In the genomic region with DNA sequence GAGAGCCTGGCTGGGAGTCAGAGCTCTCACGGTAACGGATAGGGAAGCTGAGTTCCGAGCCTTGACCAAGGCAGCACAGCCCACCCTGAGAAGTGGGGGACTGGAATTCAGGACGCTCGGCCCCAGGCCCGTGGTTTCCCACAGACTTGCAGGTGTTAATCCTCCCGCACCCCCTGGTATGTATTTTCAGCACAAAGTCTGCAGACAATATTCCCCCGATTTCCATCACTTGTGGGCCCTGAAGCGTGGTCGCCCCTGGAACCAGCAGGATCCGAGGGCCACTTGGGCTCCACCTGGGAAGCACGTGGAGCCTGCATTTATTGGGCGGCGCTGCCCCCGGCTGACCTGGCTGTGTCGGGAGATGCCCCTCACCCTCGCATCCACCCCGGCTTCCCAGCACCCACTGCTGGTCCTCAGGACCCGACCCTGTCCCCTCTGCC, we compare ENCODE assay signal across 8 cellular contexts.
A peak's percentile ranks its signal among the peaks of the same experiment; 100 is the strongest.
DNase-seq lines count a peak whose midpoint lies in the region; ATAC-seq and TF ChIP-seq lines count a peak whose summit lies in the region.

No MANE protein-coding gene starts in this region.

- H3K4me1 Mint-ChIP-seq in neural progenitor cell = peaks cover 11% of the 10 kb centered on the region

- H3K9me3 Mint-ChIP-seq in neural progenitor cell = no peaks in the 10 kb centered on the region

- H3K27me3 ChIP-seq in DND-41 (ENCODE audit: insufficient read depth, low read length, poor library complexity) = no peaks in the 10 kb centered on the region
- H3K27me3 ChIP-seq in ectodermal cell (ENCODE audit: control insufficient read depth, insufficient read depth, low read length, poor library complexity, severe bottlenecking) = no peaks in the 10 kb centered on the region
- H3K27me3 ChIP-seq in neural progenitor cell = no peaks in the 10 kb centered on the region

- ATAC-seq in DND-41 (ENCODE audit: insufficient read depth, low read depth) = no peak
- no peak for ATAC-seq in GM18505 (IDR thresholded peaks at IDR 0.05; ENCODE audit: unreplicated experiment)

- peak overlapping the region; percentile 90 for H3K4me2 ChIP-seq in DND-41 (ENCODE audit: insufficient read depth, low read length)
- peak overlapping the region; percentile 77 for H3K4me2 ChIP-seq in neural progenitor cell

- H3K27ac ChIP-seq in DND-41 (ENCODE audit: low read length) (peak overlapping the region; percentile 68), KOPT-K1 (ENCODE audit: low read depth, low read length, poor library complexity, severe bottlenecking) (peak overlapping the region; percentile 76), ectodermal cell (ENCODE audit: insufficient read depth, low read depth, low read length, poor library complexity, severe bottlenecking) (no peak overlapping the region), neural progenitor cell (no peak overlapping the region)

- WGBS in ectodermal cell, 2 experiments = 42 to 46% methylated on average over 19 of the region's 19 CpGs

- H3K79me2 ChIP-seq in DND-41 (ENCODE audit: insufficient read depth, low read length) (peaks cover 11% of the 10 kb centered on the region), neural progenitor cell (ENCODE audit: low read depth) (peaks cover 13% of the 10 kb centered on the region)

- H3K4me1 ChIP-seq in DND-41 (ENCODE audit: insufficient read depth, low read length) (peaks cover 22% of the 10 kb centered on the region), ectodermal cell (ENCODE audit: control insufficient read depth, insufficient read depth, low read length) (no peaks in the 10 kb centered on the region), neural progenitor cell (peaks cover 5% of the 10 kb centered on the region)

- TF ChIP-seq POLR2A in GM18505 (IDR thresholded peaks at IDR 0.05; ENCODE audit: borderline replicate concordance, extremely low read depth, insufficient read depth, insufficient read length) = no peak

- DNase-seq in DND-41 = no peak
- DNase-seq in neural progenitor cell (ENCODE audit: low spot score) = no peak
- no peak for DNase-seq in NCI-H1694 treated with DMSO at 0.1 percent for 48 hours (lab: John Stamatoyannopoulos, UW)
- DNase-seq in amniotic stem cell (lab: John Stamatoyannopoulos, UW) = no peak
- no peak for DNase-seq in medulla oblongata (ENCODE audit: extremely low spot score)

- H2AFZ ChIP-seq in DND-41 (ENCODE audit: low read depth, low read length) (peak overlapping the region; percentile 97), neural progenitor cell (replicated peaks) (peak overlapping the region; percentile 98)

- peak overlapping the region; percentile 44 to 64; a peak in 3 of 4 replicates for H3K4me3 ChIP-seq in DND-41 (ENCODE audit: low read depth in 1 of 2, low read length in 2 of 2)
- H3K4me3 ChIP-seq in ectodermal cell (ENCODE audit: insufficient read depth, low read depth, low read length) = peak overlapping the region; percentile 78
- peak overlapping the region; percentile 71 for H3K4me3 ChIP-seq in neural progenitor cell

- peak overlapping the region; percentile 83 for H3K9ac ChIP-seq in DND-41 (ENCODE audit: low read depth, low read length)
- no peak overlapping the region for H3K9ac ChIP-seq in neural progenitor cell

- no peaks in the 10 kb centered on the region for H4K20me1 ChIP-seq in DND-41 (ENCODE audit: insufficient read depth, low read length)
- H4K20me1 ChIP-seq in neural progenitor cell (ENCODE audit: low read depth) = no peaks in the 10 kb centered on the region

- H3K36me3 ChIP-seq in DND-41 (ENCODE audit: insufficient read depth, low read length) (no peaks in the 10 kb centered on the region), KOPT-K1 (ENCODE audit: insufficient read depth, low read length) (no peaks in the 10 kb centered on the region), ectodermal cell (ENCODE audit: control insufficient read depth, insufficient read depth, low read length) (no peaks in the 10 kb centered on the region), neural progenitor cell (no peaks in the 10 kb centered on the region)

- TF ChIP-seq CTCF in DND-41 (IDR thresholded peaks at IDR 0.05; ENCODE audit: borderline replicate concordance, extremely low read depth, low read length, poor library complexity, severe bottlenecking) (no peak), neural progenitor cell (IDR thresholded peaks at IDR 0.05) (no peak)

- peaks cover 8% of the 10 kb centered on the region for H3K36me3 Mint-ChIP-seq in neural progenitor cell

- peaks cover 8% of the 10 kb centered on the region for H3K27me3 Mint-ChIP-seq in neural progenitor cell (ENCODE audit: insufficient read depth, low read depth)

- H3K4me3 Mint-ChIP-seq in neural progenitor cell = peak overlapping the region; percentile 81

- H3K27ac Mint-ChIP-seq in neural progenitor cell = no peak overlapping the region

- H3F3A ChIP-seq in neural progenitor cell (ENCODE audit: low read depth) = peaks cover 25% of the 10 kb centered on the region

- no peaks in the 10 kb centered on the region for H3K9me3 ChIP-seq in DND-41 (ENCODE audit: insufficient read depth, low read length, severe bottlenecking)
- no peaks in the 10 kb centered on the region for H3K9me3 ChIP-seq in KOPT-K1 (ENCODE audit: insufficient read depth, low read length, poor library complexity, severe bottlenecking)
- no peaks in the 10 kb centered on the region for H3K9me3 ChIP-seq in ectodermal cell (ENCODE audit: control insufficient read depth, low read length)
- H3K9me3 ChIP-seq in neural progenitor cell (ENCODE audit: low read depth) = no peaks in the 10 kb centered on the region

Comparison
In these comparisons a context has a peak if more than half of its experiments do, and no peak if none do; other contexts are left out.
1. H3K27ac ChIP-seq: peak in DND-41 (single experiment) and KOPT-K1 (single experiment); none in ectodermal cell (single experiment) and neural progenitor cell (single experiment).
2. Peak in every context shown above with its lines, with median percentiles within 50 percentile points of each other: H3K4me3 ChIP-seq.